ENCODE assay signal across 18 cellular contexts in genomic region chr12:115378296-115378695, GRCh38.
DNase-seq lines count a peak whose midpoint lies in the region; ATAC-seq and TF ChIP-seq lines count a peak whose summit lies in the region.
"Had no signal": no experiment of that assay in that cellular context is flagged by ENCODE, and none has a peak within 500 bp of the region (broad histone marks: within the 10 kb centered on the region; RNA-seq: fewer than 3 reads in every experiment).

No MANE protein-coding gene starts in this region.

- no peak overlapping the region for H3K9ac ChIP-seq in SK-N-SH

- DNase-seq in DMS79 treated with DMSO at 0.1 percent for 48 hours (lab: John Stamatoyannopoulos, UW): peak; percentile 59
- DNase-seq in DMS79 (lab: John Stamatoyannopoulos, UW): no peak
- peak; percentile 43 for DNase-seq in SK-N-SH
- DNase-seq in hepatocyte (ENCODE audit: low spot score): no peak
- DNase-seq in putamen (ENCODE audit: low spot score): peak; percentile 7
- DNase-seq in Right ventricle myocardium inferior (ENCODE audit: missing footprints): no peak
- no peak for DNase-seq in activated CD4-positive, CD25-positive, alpha-beta regulatory T cell (lab: John Stamatoyannopoulos, UW)
- DNase-seq: 8988T; CD4-positive, alpha-beta memory T cell; KG1; NCI-H1048; NCI-H510A; NCI-H774 had no signal

- H3K27me3 ChIP-seq in SK-N-SH (ENCODE audit: insufficient read depth) (no peaks in the 10 kb centered on the region), hepatocyte (no peaks in the 10 kb centered on the region)
- H3K27me3 ChIP-seq: SJSA1 had no signal

- H3K4me2 ChIP-seq in SK-N-SH (no peak overlapping the region), hepatocyte (no peak overlapping the region)

- WGBS in SK-N-SH (ENCODE audit: low lambda C conversion rate): 66% methylated on average over 2 of the region's 2 CpGs
- WGBS in hepatocyte (ENCODE audit: low lambda C conversion rate, missing lambda C conversion rate): 83% methylated on average over 2 of the region's 2 CpGs

- H3K9me3 ChIP-seq in SK-N-SH (no peaks in the 10 kb centered on the region), hepatocyte (ENCODE audit: low read depth) (no peaks in the 10 kb centered on the region)
- H3K9me3 ChIP-seq: SJSA1 had no signal

- peaks cover 5 to 14% of the 10 kb centered on the region in 2 experiments for H3K4me1 ChIP-seq in SK-N-SH (ENCODE audit: control insufficient read depth in 1 of 2, insufficient read depth in 2 of 2, low read depth in 1 of 2, low read length in 1 of 2)
- H3K4me1 ChIP-seq in hepatocyte (ENCODE audit: insufficient read depth): peaks cover 34% of the 10 kb centered on the region

- H3K27ac ChIP-seq in SK-N-SH (ENCODE audit: low read depth in 2 of 2, low read length in 1 of 2) (no peak overlapping the region; a peak in 1 of 4 replicates), hepatocyte (peak overlapping the region; percentile 38)
- H3K27ac ChIP-seq: RWPE1, SJSA1 had no signal

- no peaks in the 10 kb centered on the region for H3K36me3 ChIP-seq in SK-N-SH (replicated peaks in 1 of 2; ENCODE audit: control insufficient read depth in 1 of 2, insufficient read depth in 2 of 2, low read length in 1 of 2)
- no peaks in the 10 kb centered on the region for H3K36me3 ChIP-seq in hepatocyte (replicated peaks; ENCODE audit: insufficient read depth, low read depth)
- H3K36me3 ChIP-seq: SJSA1 had no signal

- H2AFZ ChIP-seq in SK-N-SH (ENCODE audit: low read depth): no peak overlapping the region
- H2AFZ ChIP-seq in hepatocyte: no peak overlapping the region

- H3K9me2 ChIP-seq in SK-N-SH (no peaks in the 10 kb centered on the region), hepatocyte (replicated peaks; ENCODE audit: insufficient read depth) (no peaks in the 10 kb centered on the region)

- CTCF ChIA-PET in SK-N-SH (lab: Yijun Ruan, JAX): interaction anchor here (0.8 to 1.0 kb wide), 2 partner anchors 20 to 694 kb away, joined by 3 read pairs; partner anchors contain the start of gene TBX3

- H3F3A ChIP-seq in SK-N-SH (replicated peaks; ENCODE audit: insufficient read depth): peaks cover 6% of the 10 kb centered on the region

- no peaks in the 10 kb centered on the region for H3K79me2 ChIP-seq in SK-N-SH (ENCODE audit: insufficient read depth)
- H3K79me2 ChIP-seq in hepatocyte: no peaks in the 10 kb centered on the region

- ATAC-seq in Right ventricle myocardium inferior (no peak), GM18907 (IDR thresholded peaks at IDR 0.05; ENCODE audit: unreplicated experiment) (no peak)
- ATAC-seq: HepG2, PC-3 had no signal

- H3K4me3 ChIP-seq in SK-N-SH (ENCODE audit: low read depth in 2 of 2, low read length in 1 of 2) (no peak overlapping the region), hepatocyte (no peak overlapping the region)
- H3K4me3 ChIP-seq: SJSA1 had no signal

- H4K20me1 ChIP-seq in SK-N-SH (ENCODE audit: insufficient read depth) (no peaks in the 10 kb centered on the region), hepatocyte (ENCODE audit: insufficient read depth, poor library complexity, severe bottlenecking) (no peaks in the 10 kb centered on the region)

- no peak for TF ChIP-seq RAD21 in SK-N-SH (IDR thresholded peaks at IDR 0.05; ENCODE audit: low read length)

- intact Hi-C loops in Right ventricle myocardium inferior (cut with DNase I): no loop called here

- no peak for TF ChIP-seq EP300 in SK-N-SH (IDR thresholded peaks at IDR 0.05; ENCODE audit: borderline replicate concordance in 1 of 2, low read depth in 1 of 2, low read length in 1 of 2)

- TF ChIP-seq CTCF in SK-N-SH (IDR thresholded peaks at IDR 0.05) (no peak), hepatocyte (IDR thresholded peaks at IDR 0.05; ENCODE audit: poor library complexity) (no peak)

- POLR2A ChIA-PET in SK-N-SH (lab: Yijun Ruan, JAX): no interaction called here

TF ChIP-seq in SK-N-SH, 30 proteins besides CTCF, POLR2A, EP300 and RAD21:
- TF ChIP-seq ELF1 (IDR thresholded peaks at IDR 0.05): no peak
- no peak for TF ChIP-seq FOXM1 (IDR thresholded peaks at IDR 0.05; ENCODE audit: low read depth)
- 0 out of 2 replicates have a peak, but pooled peaks have one; percentile 10 for TF ChIP-seq RCOR1 (IDR thresholded peaks at IDR 0.05; ENCODE audit: low read length)
- no peak for TF ChIP-seq GATA2 (CRISPR knock-in tag; IDR thresholded peaks at IDR 0.05)
TF ChIP-seq in SK-N-SH: peak in this region for 1.

Comparison
In these comparisons a context has a peak if more than half of its experiments do, and no peak if none do; other contexts are left out.
1. DNase-seq: peak in DMS79 treated with DMSO at 0.1 percent for 48 hours (single experiment), SK-N-SH (single experiment) and putamen (single experiment); none in DMS79 (single experiment), hepatocyte (single experiment), Right ventricle myocardium inferior (single experiment) and activated CD4-positive, CD25-positive, alpha-beta regulatory T cell (0 of 4).